11 cellular contexts compared by ENCODE assay signal in genomic region chr13:29507356-29507755, GRCh38.
DNase-seq lines count a peak whose midpoint lies in the region; ATAC-seq and TF ChIP-seq lines count a peak whose summit lies in the region.
"Had no signal": no experiment of that assay in that cellular context is flagged by ENCODE, and none has a peak within 500 bp of the region (broad histone marks: within the 10 kb centered on the region; RNA-seq: fewer than 3 reads in every experiment).

No MANE protein-coding gene starts in this region.

- H3K9me3 Mint-ChIP-seq in activated B cell treated with CpG ODN at 0.5 μM for 24 hours, result no peaks in the 10 kb centered on the region
- H3K9me3 Mint-ChIP-seq: activated CD4-positive, alpha-beta T cell treated with anti-CD3 and anti-CD28 coated beads, Interleukin-2, amount 10 ng/mL, durations not matched to agents 7 days and 5 days; CD8-positive, alpha-beta memory T cell had no signal

- CTCF ChIA-PET in activated B cell treated with CpG ODN at 0.5 μM for 24 hours (lab: Charles Lee), result interaction anchor here (1.1 to 4.0 kb wide), 7 partner anchors 8 to 608 kb away, joined by 3 to 35 read pairs (median 18); partner anchors contain the start of gene SLC7A1

- H3K4me3 Mint-ChIP-seq in activated B cell treated with CpG ODN at 0.5 μM for 24 hours, result no peak overlapping the region
- H3K4me3 Mint-ChIP-seq: activated CD4-positive, alpha-beta T cell treated with anti-CD3 and anti-CD28 coated beads, Interleukin-2, amount 10 ng/mL, durations not matched to agents 7 days and 5 days; CD8-positive, alpha-beta memory T cell had no signal

- POLR2A ChIA-PET in activated B cell treated with CpG ODN at 0.5 μM for 24 hours (lab: Charles Lee), result no interaction called here

- TF ChIP-seq CTCF in activated B cell treated with CpG ODN at 0.5 μM for 24 hours (IDR thresholded peaks at IDR 0.05), result no peak

- peak; percentile 30 for DNase-seq in NCI-H187 treated with DMSO at 0.1 percent for 48 hours (lab: John Stamatoyannopoulos, UW)
- DNase-seq in activated B cell treated with CpG ODN at 0.5 μM for 24 hours, result peak; percentile 11
- DNase-seq in posterior cingulate gyrus, result peak in 6 of 10 donors; percentile 37 to 92 (median 56)
- DNase-seq in GDM1 (lab: John Stamatoyannopoulos, UW), result no peak
- DNase-seq: activated gamma-delta T cell had no signal

- in situ Hi-C loops in GM18951 (cut with MboI; ENCODE audit: low sequenced_read_pairs, unreplicated experiment), result loop anchor here (25.0 kb wide), 2 partner anchors 205 to 580 kb away; no protein-coding TSS in a partner anchor

- H3K4me1 Mint-ChIP-seq in activated B cell treated with CpG ODN at 0.5 μM for 24 hours, result peaks cover 5% of the 10 kb centered on the region
- H3K4me1 Mint-ChIP-seq: CD8-positive, alpha-beta memory T cell had no signal

- peaks cover 22% of the 10 kb centered on the region for H3K27me3 Mint-ChIP-seq in activated B cell treated with CpG ODN at 0.5 μM for 24 hours

- no peak overlapping the region for H3K27ac Mint-ChIP-seq in activated B cell treated with CpG ODN at 0.5 μM for 24 hours
- H3K27ac Mint-ChIP-seq: activated CD4-positive, alpha-beta T cell treated with anti-CD3 and anti-CD28 coated beads, Interleukin-2, amount 10 ng/mL, durations not matched to agents 7 days and 5 days had no signal

- intact Hi-C loops in activated B cell treated with CpG ODN at 0.5 μM for 24 hours (cut with micrococcal nuclease), result no loop called here
- intact Hi-C loops in posterior cingulate gyrus (cut with DNase I), result loop anchor here (5.0 kb wide), 1 partner anchor 340 kb away; no protein-coding TSS in a partner anchor

- peaks cover 32% of the 10 kb centered on the region for H3K36me3 Mint-ChIP-seq in activated B cell treated with CpG ODN at 0.5 μM for 24 hours (ENCODE audit: low read depth)

- no peak for ATAC-seq in activated B cell treated with CpG ODN at 0.5 μM for 24 hours (ENCODE audit: low read depth)
- ATAC-seq in GM18868 (IDR thresholded peaks at IDR 0.05; ENCODE audit: unreplicated experiment), result no peak
- no peak for ATAC-seq in GM19395 (IDR thresholded peaks at IDR 0.05; ENCODE audit: unreplicated experiment)
- no peak for ATAC-seq in HG02885 (IDR thresholded peaks at IDR 0.05; ENCODE audit: poor library complexity, unreplicated experiment)

- peak; percentile 14 for TF ChIP-seq POLR2A in GM18951 (IDR thresholded peaks at IDR 0.05; ENCODE audit: extremely low read depth, insufficient read depth, insufficient read length)
